ENCODE assay signal across 19 cellular contexts in genomic region chr2:32697156-32697555, GRCh38.
DNase-seq lines count a peak whose midpoint lies in the region; ATAC-seq and TF ChIP-seq lines count a peak whose summit lies in the region.
"Had no signal": no experiment of that assay in that cellular context is flagged by ENCODE, and none has a peak within 500 bp of the region (broad histone marks: within the 10 kb centered on the region; RNA-seq: fewer than 3 reads in every experiment).

No MANE protein-coding gene starts in this region.

- peaks cover 12% of the 10 kb centered on the region for H3K36me3 Mint-ChIP-seq in effector memory CD8-positive, alpha-beta T cell (ENCODE audit: insufficient read depth)

- no peak overlapping the region for H3K4me3 Mint-ChIP-seq in effector memory CD8-positive, alpha-beta T cell
- H3K4me3 Mint-ChIP-seq: activated naive CD8-positive, alpha-beta T cell; B cell had no signal

- H3K4me1 Mint-ChIP-seq in effector memory CD8-positive, alpha-beta T cell (ENCODE audit: low read depth in 2 of 2): peaks cover 0 to 2% of the 10 kb centered on the region in 2 donors
- H3K4me1 Mint-ChIP-seq: B cell had no signal

- H3K9me3 ChIP-seq in right cardiac atrium (ENCODE audit: control insufficient read depth, low read length) (no peaks in the 10 kb centered on the region), heart right ventricle (no peaks in the 10 kb centered on the region), fibroblast of lung (ENCODE audit: control insufficient read depth, insufficient read depth, low read depth, low read length) (no peaks in the 10 kb centered on the region)
- H3K9me3 ChIP-seq: SJSA1 had no signal

- H4K20me1 ChIP-seq in fibroblast of lung (ENCODE audit: control insufficient read depth, extremely low read depth, insufficient read depth, low read length): no peaks in the 10 kb centered on the region

- no peak overlapping the region for H2AFZ ChIP-seq in fibroblast of lung (ENCODE audit: low read length)

- H3K27me3 Mint-ChIP-seq in effector memory CD8-positive, alpha-beta T cell: no peaks in the 10 kb centered on the region
- H3K27me3 Mint-ChIP-seq: activated naive CD8-positive, alpha-beta T cell; B cell had no signal

- H3K9ac ChIP-seq in fibroblast of lung (ENCODE audit: insufficient read depth, low read length): no peak overlapping the region

- TF ChIP-seq CTCF in heart right ventricle (IDR thresholded peaks at IDR 0.05): no peak
- TF ChIP-seq CTCF in fibroblast of lung (conservative IDR thresholded peaks at IDR 0.05 in 1 of 2, IDR thresholded peaks at IDR 0.05 in 1 of 2; ENCODE audit: low read depth in 1 of 2, low read length in 2 of 2): no peak

- DNase-seq in right cardiac atrium (no peak), heart right ventricle (no peak), fibroblast of lung (ENCODE audit: low read depth in 2 of 2) (peak; percentile 89 to 93), hypothalamus (lab: John Stamatoyannopoulos, UW) (no peak)
- DNase-seq in effector memory CD8-positive, alpha-beta T cell: no peak
- DNase-seq: dermis blood vessel endothelial cell; DMS53; kidney glomerular epithelial cell; MV-4-11; NCI-H2171 treated with DMSO at 0.1 percent for 48 hours; stimulated activated CD4-positive, alpha-beta T cell treated with anti-CD3 and anti-CD28 coated beads, Interleukin-1b, Interleukin-23, amount 100 ng/mL, for 48 hours had no signal

- H3K4me3 ChIP-seq in right cardiac atrium (ENCODE audit: low read length) (no peak overlapping the region), heart right ventricle (no peak overlapping the region), fibroblast of lung (replicated peaks in 1 of 4; ENCODE audit: control extremely low read depth in 1 of 4, insufficient read depth in 1 of 4, low read depth in 3 of 4, low read length in 4 of 4) (no peak overlapping the region)
- H3K4me3 ChIP-seq: GM12878, SJSA1 had no signal

- no peak overlapping the region for H3K4me2 ChIP-seq in fibroblast of lung (ENCODE audit: extremely low read depth, insufficient read depth, low read length)

- no peaks in the 10 kb centered on the region for H3K79me2 ChIP-seq in fibroblast of lung (ENCODE audit: control insufficient read depth, insufficient read depth, low read length)

- ATAC-seq in right cardiac atrium: peak; percentile 29 to 42
- no peak for ATAC-seq in heart right ventricle
- ATAC-seq in SK-N-SH treated with all-trans-retinoic acid at 6 μM for 48 hours: peak; percentile 73
- ATAC-seq in HG03442 (IDR thresholded peaks at IDR 0.05; ENCODE audit: unreplicated experiment): no peak
- ATAC-seq in effector memory CD8-positive, alpha-beta T cell (replicated peaks): no peak
- ATAC-seq in GM21381 (IDR thresholded peaks at IDR 0.05; ENCODE audit: unreplicated experiment): no peak
- ATAC-seq: GM12878 had no signal

- H3K27ac Mint-ChIP-seq in effector memory CD8-positive, alpha-beta T cell: peak overlapping the region in 1 of 2 donors; percentile 49
- H3K27ac Mint-ChIP-seq: activated naive CD8-positive, alpha-beta T cell; B cell had no signal

- H3K27ac ChIP-seq in right cardiac atrium (ENCODE audit: low read length) (no peak overlapping the region), heart right ventricle (no peak overlapping the region), fibroblast of lung (ENCODE audit: insufficient read depth, low read length) (no peak overlapping the region)
- H3K27ac ChIP-seq: SJSA1, VCaP had no signal

- peaks cover 0 to 5% (median 0%) of the 10 kb centered on the region in 9 donors for H3K36me3 ChIP-seq in heart right ventricle
- no peaks in the 10 kb centered on the region for H3K36me3 ChIP-seq in fibroblast of lung (ENCODE audit: control insufficient read depth, insufficient read depth, low read length)
- H3K36me3 ChIP-seq: SJSA1 had no signal

- intact Hi-C loops in right cardiac atrium (cut with DNase I) (no loop called here), heart right ventricle (cut with DNase I) (no loop called here)

- H3K4me1 ChIP-seq in right cardiac atrium (ENCODE audit: control insufficient read depth, insufficient read depth, low read length) (peaks cover 2% of the 10 kb centered on the region), heart right ventricle (peaks cover 0 to 10% (median 4%) of the 10 kb centered on the region in 9 donors), fibroblast of lung (ENCODE audit: control insufficient read depth, extremely low read depth, insufficient read depth, low read length) (peaks cover 6% of the 10 kb centered on the region)
- H3K4me1 ChIP-seq: SJSA1 had no signal

- no peaks in the 10 kb centered on the region for H3K9me3 Mint-ChIP-seq in effector memory CD8-positive, alpha-beta T cell

- H3K27me3 ChIP-seq in right cardiac atrium (ENCODE audit: control insufficient read depth, insufficient read depth) (no peaks in the 10 kb centered on the region), heart right ventricle (no peaks in the 10 kb centered on the region), fibroblast of lung (ENCODE audit: control insufficient read depth, insufficient read depth, low read length) (no peaks in the 10 kb centered on the region)
- H3K27me3 ChIP-seq: SJSA1 had no signal

TF ChIP-seq in SK-N-SH treated with all-trans-retinoic acid at 6 μM for 48 hours, 23 proteins besides CTCF, POLR2A, EP300 and RAD21:
- TF ChIP-seq TOX (CRISPR knock-in tag; IDR thresholded peaks at IDR 0.05; ENCODE audit: borderline replicate concordance) (no peak), ZFP3 (CRISPR knock-in tag; IDR thresholded peaks at IDR 0.05) (0 out of 2 replicates have a peak, but pooled peaks have one; percentile 23), ISL1 (CRISPR knock-in tag; IDR thresholded peaks at IDR 0.05) (peak; percentile 29; the same call in 1 of the 2 replicates)

Comparison
In these comparisons a context has a peak if more than half of its experiments do, and no peak if none do; other contexts are left out.
1. ATAC-seq: peak in right cardiac atrium (2 of 2) and SK-N-SH treated with all-trans-retinoic acid at 6 μM for 48 hours (single experiment); none in heart right ventricle (0 of 8), HG03442 (single experiment), effector memory CD8-positive, alpha-beta T cell (single experiment) and GM21381 (single experiment).
2. DNase-seq: peak in fibroblast of lung (2 of 2); none in right cardiac atrium (0 of 3), heart right ventricle (0 of 2), effector memory CD8-positive, alpha-beta T cell (0 of 3) and hypothalamus (0 of 51).